Comparison of ENCODE assay signal across 1 cellular context in the genomic region with DNA sequence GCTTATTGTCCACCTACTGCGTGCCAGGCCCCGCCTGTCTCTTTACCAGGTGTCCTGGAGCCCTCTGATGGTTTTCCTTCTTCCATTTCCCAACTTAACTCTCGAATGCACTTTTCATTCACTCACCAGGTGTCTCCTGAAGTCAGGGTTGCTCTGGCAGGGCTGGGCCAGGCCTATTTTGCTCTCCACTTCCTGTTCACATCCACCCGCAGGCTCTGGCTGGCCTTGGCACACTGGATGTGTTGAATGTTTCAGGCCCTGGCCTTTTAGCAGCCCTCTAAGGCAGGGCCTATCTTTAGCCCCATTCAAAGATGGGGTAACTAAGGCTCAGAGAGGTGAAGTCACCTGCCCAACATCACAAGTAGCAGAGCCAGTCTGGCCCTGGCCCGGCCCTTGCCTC.
TF ChIP-seq lines count a peak whose summit lies in the region.

No MANE protein-coding gene starts in this region.

TF ChIP-seq in IMR-90, 13 proteins besides CTCF, POLR2A, EP300 and RAD21:
- no peak for TF ChIP-seq FOS (IDR thresholded peaks at IDR 0.05; ENCODE audit: low read depth, low read length)
- no peak for TF ChIP-seq RFX5 (IDR thresholded peaks at IDR 0.05; ENCODE audit: low read depth, low read length)
- no peak for TF ChIP-seq MAFK (IDR thresholded peaks at IDR 0.05; ENCODE audit: low read depth, low read length)
- TF ChIP-seq CHD1 (IDR thresholded peaks at IDR 0.05; ENCODE audit: low read depth, low read length), result no peak
- no peak for TF ChIP-seq SMC3 (IDR thresholded peaks at IDR 0.05; ENCODE audit: low read depth, low read length)
- no peak for TF ChIP-seq BHLHE40 (IDR thresholded peaks at IDR 0.05; ENCODE audit: low read depth, low read length)
- no peak for TF ChIP-seq MXI1 (IDR thresholded peaks at IDR 0.05; ENCODE audit: borderline replicate concordance, low read depth, low read length)
- TF ChIP-seq RCOR1 (IDR thresholded peaks at IDR 0.05; ENCODE audit: insufficient replicate concordance, low read length), result no peak
- no peak for TF ChIP-seq MAZ (IDR thresholded peaks at IDR 0.05; ENCODE audit: borderline replicate concordance, low read depth, low read length)
- no peak for TF ChIP-seq CEBPB (IDR thresholded peaks at IDR 0.05; ENCODE audit: low read depth, low read length)
- TF ChIP-seq USF2 (IDR thresholded peaks at IDR 0.05; ENCODE audit: low read depth, low read length), result no peak
